ENCODE assay signal across 1 cellular context in the genomic region with DNA sequence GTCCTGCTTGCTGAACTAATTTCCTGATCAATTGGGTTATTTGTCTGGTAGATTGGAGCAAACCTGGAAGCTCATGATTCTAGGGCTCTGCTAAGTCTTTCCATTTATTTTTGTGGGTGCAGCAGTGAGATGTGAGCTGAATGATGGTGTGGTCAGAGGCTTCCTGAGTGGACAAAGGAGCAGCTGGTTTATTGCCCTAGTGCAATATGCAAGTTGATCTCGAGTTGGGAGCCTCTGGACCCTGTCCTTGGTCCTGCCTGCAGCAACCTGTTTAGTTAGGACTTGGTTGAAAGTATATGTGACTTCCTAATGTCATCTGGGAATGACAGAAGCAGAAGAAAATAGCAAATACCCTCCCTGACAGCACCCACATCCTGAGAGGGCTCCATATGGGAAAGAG.
TF ChIP-seq lines count a peak whose summit lies in the region.

No MANE protein-coding gene starts in this region.

TF ChIP-seq in HepG2, 621 proteins besides CTCF, POLR2A, EP300 and RAD21 (continued from another document):
- TF ChIP-seq, protein P1, sequence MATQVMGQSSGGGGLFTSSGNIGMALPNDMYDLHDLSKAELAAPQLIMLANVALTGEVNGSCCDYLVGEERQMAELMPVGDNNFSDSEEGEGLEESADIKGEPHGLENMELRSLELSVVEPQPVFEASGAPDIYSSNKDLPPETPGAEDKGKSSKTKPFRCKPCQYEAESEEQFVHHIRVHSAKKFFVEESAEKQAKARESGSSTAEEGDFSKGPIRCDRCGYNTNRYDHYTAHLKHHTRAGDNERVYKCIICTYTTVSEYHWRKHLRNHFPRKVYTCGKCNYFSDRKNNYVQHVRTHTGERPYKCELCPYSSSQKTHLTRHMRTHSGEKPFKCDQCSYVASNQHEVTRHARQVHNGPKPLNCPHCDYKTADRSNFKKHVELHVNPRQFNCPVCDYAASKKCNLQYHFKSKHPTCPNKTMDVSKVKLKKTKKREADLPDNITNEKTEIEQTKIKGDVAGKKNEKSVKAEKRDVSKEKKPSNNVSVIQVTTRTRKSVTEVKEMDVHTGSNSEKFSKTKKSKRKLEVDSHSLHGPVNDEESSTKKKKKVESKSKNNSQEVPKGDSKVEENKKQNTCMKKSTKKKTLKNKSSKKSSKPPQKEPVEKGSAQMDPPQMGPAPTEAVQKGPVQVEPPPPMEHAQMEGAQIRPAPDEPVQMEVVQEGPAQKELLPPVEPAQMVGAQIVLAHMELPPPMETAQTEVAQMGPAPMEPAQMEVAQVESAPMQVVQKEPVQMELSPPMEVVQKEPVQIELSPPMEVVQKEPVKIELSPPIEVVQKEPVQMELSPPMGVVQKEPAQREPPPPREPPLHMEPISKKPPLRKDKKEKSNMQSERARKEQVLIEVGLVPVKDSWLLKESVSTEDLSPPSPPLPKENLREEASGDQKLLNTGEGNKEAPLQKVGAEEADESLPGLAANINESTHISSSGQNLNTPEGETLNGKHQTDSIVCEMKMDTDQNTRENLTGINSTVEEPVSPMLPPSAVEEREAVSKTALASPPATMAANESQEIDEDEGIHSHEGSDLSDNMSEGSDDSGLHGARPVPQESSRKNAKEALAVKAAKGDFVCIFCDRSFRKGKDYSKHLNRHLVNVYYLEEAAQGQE (IDR thresholded peaks at IDR 0.05; ENCODE audit: borderline replicate concordance in 1 of 2, low read depth in 1 of 2, low read length in 2 of 2), result peak; percentile 48 to 91
- no peak for TF ChIP-seq TBL1XR1 (IDR thresholded peaks at IDR 0.05; ENCODE audit: borderline replicate concordance, low read length, partially characterized antibody)
